ENCODE assay signal across 10 cellular contexts in genomic region chr4:125368684-125369083, GRCh38. TPM values are rescaled to one million over a fixed set of nuclear protein-coding genes. Genes with fewer than 3 reads are reported as not detected.
DNase-seq lines count a peak whose midpoint lies in the region; ATAC-seq and TF ChIP-seq lines count a peak whose summit lies in the region.
"Had no signal": no experiment of that assay in that cellular context is flagged by ENCODE, and none has a peak within 500 bp of the region (broad histone marks: within the 10 kb centered on the region; RNA-seq: fewer than 3 reads in every experiment).

No MANE protein-coding gene starts in this region.

- no peak overlapping the region for H3K23ac ChIP-seq in H9 (ENCODE audit: insufficient read length, low read depth, low read length)

- no peak overlapping the region for H2BK15ac ChIP-seq in H9 (ENCODE audit: low read depth, low read length)

- ATAC-seq in GM19324 (IDR thresholded peaks at IDR 0.05; ENCODE audit: low FRiP score, unreplicated experiment): no peak
- ATAC-seq: naive thymus-derived CD8-positive, alpha-beta T cell had no signal

- no peak overlapping the region for H3K18ac ChIP-seq in H9 (ENCODE audit: insufficient read length, low read depth, low read length)

- POLR2A ChIA-PET in AG04449 (lab: Yijun Ruan, JAX): no interaction called here

- no peak overlapping the region for H4K91ac ChIP-seq in H9 (ENCODE audit: insufficient read length, low read depth, low read length)

- no peak overlapping the region for H4K5ac ChIP-seq in H9 (ENCODE audit: insufficient read length, low read depth, low read length)

- H2BK12ac ChIP-seq in H9 (ENCODE audit: insufficient read length, low read depth, low read length): no peak overlapping the region

- H3K27me3 ChIP-seq in osteoblast (ENCODE audit: insufficient read depth, low read length) (no peaks in the 10 kb centered on the region), H9 (ENCODE audit: insufficient read depth, low read length) (no peaks in the 10 kb centered on the region)

- CTCF ChIA-PET in AG04449 (lab: Yijun Ruan, JAX): no interaction called here

- WGBS in H9 (ENCODE audit: extremely low coverage, insufficient read length, low lambda C conversion rate): no CpG with 5 or more reads among the region's 3 CpGs

- H3K4ac ChIP-seq in H9 (ENCODE audit: low read depth, low read length): no peak overlapping the region

- no peaks in the 10 kb centered on the region for H3K79me1 ChIP-seq in H9 (ENCODE audit: insufficient read depth, low read depth, low read length, poor library complexity, severe bottlenecking)

- no peak overlapping the region for H3K27ac Mint-ChIP-seq in H9
- H3K27ac Mint-ChIP-seq: CD4-positive, CD25-positive, alpha-beta regulatory T cell; naive thymus-derived CD8-positive, alpha-beta T cell had no signal

- H3K4me3 Mint-ChIP-seq in H9: no peak overlapping the region
- H3K4me3 Mint-ChIP-seq: CD4-positive, CD25-positive, alpha-beta regulatory T cell; naive thymus-derived CD8-positive, alpha-beta T cell had no signal

- no peaks in the 10 kb centered on the region for H3K23me2 ChIP-seq in H9 (ENCODE audit: insufficient read length, low read depth, low read length, poor library complexity, severe bottlenecking)

- peak; percentile 61 for DNase-seq in AG04449 (ENCODE audit: low read depth, low spot score)
- peak; percentile 84 for DNase-seq in NCI-H446 treated with DMSO at 0.1 percent for 48 hours (lab: John Stamatoyannopoulos, UW)
- DNase-seq in epithelial cell of proximal tubule (ENCODE audit: low read depth): no peak
- peak; percentile 37 for DNase-seq in osteoblast (ENCODE audit: insufficient read length, low spot score, missing footprints)
- DNase-seq in NCI-H2081 (lab: John Stamatoyannopoulos, UW): no peak
- DNase-seq in H9: no peak
- DNase-seq in activated CD8-positive, alpha-beta memory T cell treated with anti-CD3 and anti-CD28 coated beads, Interleukin-2, amount 50 U/mL, for 48 hours: no peak
- DNase-seq: CD4-positive, CD25-positive, alpha-beta regulatory T cell; naive thymus-derived CD8-positive, alpha-beta T cell had no signal

- TF ChIP-seq CTCF in AG04449 (IDR thresholded peaks at IDR 0.05; ENCODE audit: insufficient read depth, low read length, missing control alignments) (no peak), epithelial cell of proximal tubule (conservative IDR thresholded peaks at IDR 0.05; ENCODE audit: low read depth, low read length) (no peak), osteoblast (IDR thresholded peaks at IDR 0.05; ENCODE audit: extremely low read depth, low read depth, low read length) (no peak), H9 (conservative IDR thresholded peaks at IDR 0.05) (no peak)

- H3K36me3 Mint-ChIP-seq in H9 (ENCODE audit: insufficient read depth in 1 of 3, low read depth in 3 of 3): peaks cover 0 to 4% (median 0%) of the 10 kb centered on the region in 3 experiments; a peak in 2 of 7 replicates
- H3K36me3 Mint-ChIP-seq: CD4-positive, CD25-positive, alpha-beta regulatory T cell; naive thymus-derived CD8-positive, alpha-beta T cell had no signal

- no peak overlapping the region for H3K14ac ChIP-seq in H9 (ENCODE audit: insufficient read depth, low read length)

- H3K9ac ChIP-seq in H9 (ENCODE audit: extremely low read depth, insufficient read length, low read length): no peak overlapping the region

- H3T11ph ChIP-seq in H9 (ENCODE audit: low read length): no peak overlapping the region

- H3K36me3 ChIP-seq in osteoblast (ENCODE audit: insufficient read depth, low read length): no peaks in the 10 kb centered on the region

- H3K4me2 ChIP-seq in osteoblast (ENCODE audit: insufficient read depth, low read length) (peak overlapping the region; percentile 77), H9 (ENCODE audit: insufficient read depth, insufficient read length, low read length) (no peak overlapping the region)

- H2BK5ac ChIP-seq in H9 (ENCODE audit: insufficient read length, low read length): no peak overlapping the region

- no peak overlapping the region for H2BK120ac ChIP-seq in H9 (ENCODE audit: low read depth, low read length, poor library complexity, severe bottlenecking)

- H3K4me1 Mint-ChIP-seq in H9: peaks cover 3 to 6% of the 10 kb centered on the region in 2 experiments; a peak in 3 of 4 replicates
- H3K4me1 Mint-ChIP-seq: CD4-positive, CD25-positive, alpha-beta regulatory T cell; naive thymus-derived CD8-positive, alpha-beta T cell had no signal

- peak overlapping the region; percentile 84 for H3K27ac ChIP-seq in osteoblast (ENCODE audit: low read depth, low read length)
- no peak overlapping the region for H3K27ac ChIP-seq in H9 (ENCODE audit: insufficient read length, low read depth, low read length)

- no peak overlapping the region for H3K56ac ChIP-seq in H9 (ENCODE audit: insufficient read length, low read depth, low read length)

- H2BK20ac ChIP-seq in H9 (ENCODE audit: low read depth, low read length, poor library complexity, severe bottlenecking): no peak overlapping the region

- H4K8ac ChIP-seq in H9 (replicated peaks; ENCODE audit: insufficient read length, low read depth, low read length): no peak overlapping the region

- no peak overlapping the region for H2AK5ac ChIP-seq in H9 (ENCODE audit: insufficient read length, low read length)

- H3K4me1 ChIP-seq in osteoblast (ENCODE audit: insufficient read depth, low read length) (peaks cover 21% of the 10 kb centered on the region), H9 (ENCODE audit: insufficient read depth, low read length) (no peaks in the 10 kb centered on the region)

- H3K79me2 ChIP-seq in osteoblast (ENCODE audit: insufficient read depth, low read length) (peaks cover 5% of the 10 kb centered on the region), H9 (ENCODE audit: insufficient read depth, low read length) (no peaks in the 10 kb centered on the region)

- no peaks in the 10 kb centered on the region for H3K27me3 Mint-ChIP-seq in H9 (ENCODE audit: low read depth)
- H3K27me3 Mint-ChIP-seq: CD4-positive, CD25-positive, alpha-beta regulatory T cell; naive thymus-derived CD8-positive, alpha-beta T cell had no signal

- H3K4me3 ChIP-seq in AG04449 (ENCODE audit: low read depth, low read length): peak overlapping the region; percentile 42
- H3K4me3 ChIP-seq in epithelial cell of proximal tubule (ENCODE audit: low read depth, low read length): peak overlapping the region; percentile 44
- peak overlapping the region; percentile 65 for H3K4me3 ChIP-seq in osteoblast (ENCODE audit: insufficient read depth, low read length)

- H4K20me1 ChIP-seq in osteoblast (ENCODE audit: insufficient read depth, low read length) (no peaks in the 10 kb centered on the region), H9 (ENCODE audit: control insufficient read depth, insufficient read depth, insufficient read length) (no peaks in the 10 kb centered on the region)

- no peaks in the 10 kb centered on the region; a peak in 1 of 5 replicates for H3K9me3 Mint-ChIP-seq in H9

- H3K9me3 ChIP-seq in osteoblast (ENCODE audit: low read depth, low read length) (no peaks in the 10 kb centered on the region), H9 (ENCODE audit: control insufficient read depth, low read depth, low read length) (no peaks in the 10 kb centered on the region)

- H2AFZ ChIP-seq in osteoblast (ENCODE audit: low read length) (no peak overlapping the region), H9 (ENCODE audit: low read length) (no peak overlapping the region)

RNA-seq across cellular contexts. Expression of gene FAT4, which starts 53.9 kb away (rescaled TPM):
- total RNA-seq in epithelial cell of proximal tubule (0.58 and 1.4 TPM in 2 replicates), osteoblast (27.9 and 31.2 TPM in 2 replicates), H9 (2021) (6.0 and 6.9 TPM in 2 replicates)

Comparison
In these comparisons a context has a peak if more than half of its experiments do, and no peak if none do; other contexts are left out.
1. DNase-seq: peak in AG04449 (single experiment), NCI-H446 treated with DMSO at 0.1 percent for 48 hours (single experiment) and osteoblast (single experiment); none in epithelial cell of proximal tubule (single experiment), NCI-H2081 (0 of 2), H9 (single experiment) and activated CD8-positive, alpha-beta memory T cell treated with anti-CD3 and anti-CD28 coated beads, Interleukin-2, amount 50 U/mL, for 48 hours (single experiment).
2. Peak in every context shown above with its lines, with median percentiles within 50 percentile points of each other: H3K4me3 ChIP-seq.